Comparison of ENCODE assay signal across 8 cellular contexts in the genomic region with DNA sequence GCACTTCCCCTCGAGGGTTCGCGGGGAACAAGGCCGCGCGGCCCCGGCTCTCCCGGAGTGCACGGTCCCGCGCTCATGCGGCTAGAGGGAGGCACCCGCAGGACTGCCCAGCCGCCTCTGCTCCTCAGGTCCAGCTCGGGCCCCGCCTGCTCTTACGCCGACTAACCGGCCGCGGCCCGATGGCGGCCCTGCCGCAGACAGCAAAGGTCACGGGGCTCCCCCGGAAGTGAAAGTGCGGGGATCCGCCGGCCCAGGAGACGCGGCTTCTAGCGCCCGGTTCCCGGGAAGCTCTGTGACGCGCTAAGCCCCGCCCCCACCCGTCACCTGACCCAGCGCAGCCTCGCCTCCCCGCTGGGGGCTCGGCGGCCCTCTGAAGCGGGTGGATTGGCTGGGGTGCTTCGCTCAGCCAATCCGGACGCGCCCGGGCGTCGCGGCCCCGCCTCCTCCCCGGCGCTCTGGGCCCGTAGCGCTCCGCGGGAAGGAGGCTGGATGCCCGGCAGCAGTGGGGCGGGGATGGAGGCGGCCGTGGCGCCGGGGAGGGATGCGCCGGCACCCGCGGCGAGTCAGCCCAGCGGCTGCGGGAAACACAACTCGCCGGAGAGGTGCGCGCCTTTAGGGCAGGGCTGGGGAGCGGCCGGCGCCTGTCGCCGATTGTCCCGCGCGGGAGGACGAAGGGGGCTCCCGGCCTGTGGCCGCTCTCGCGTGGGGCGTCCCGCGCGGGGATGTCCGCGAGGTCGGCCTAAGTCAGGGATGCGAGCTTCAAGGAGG. TPM values are rescaled to one million over a fixed set of nuclear protein-coding genes. Genes with fewer than 3 reads are reported as not detected.
DNase-seq lines count a peak whose midpoint lies in the region; ATAC-seq, FAIRE-seq and TF ChIP-seq lines count a peak whose summit lies in the region.

A gene with protein sequence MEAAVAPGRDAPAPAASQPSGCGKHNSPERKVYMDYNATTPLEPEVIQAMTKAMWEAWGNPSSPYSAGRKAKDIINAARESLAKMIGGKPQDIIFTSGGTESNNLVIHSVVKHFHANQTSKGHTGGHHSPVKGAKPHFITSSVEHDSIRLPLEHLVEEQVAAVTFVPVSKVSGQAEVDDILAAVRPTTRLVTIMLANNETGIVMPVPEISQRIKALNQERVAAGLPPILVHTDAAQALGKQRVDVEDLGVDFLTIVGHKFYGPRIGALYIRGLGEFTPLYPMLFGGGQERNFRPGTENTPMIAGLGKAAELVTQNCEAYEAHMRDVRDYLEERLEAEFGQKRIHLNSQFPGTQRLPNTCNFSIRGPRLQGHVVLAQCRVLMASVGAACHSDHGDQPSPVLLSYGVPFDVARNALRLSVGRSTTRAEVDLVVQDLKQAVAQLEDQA (plus strand): TSS at position 460 of the 768 bp plus-strand sequence. CDS start 54 bp downstream, at position 514.

- peaks cover 27% of the 10 kb centered on the region for H3K9me3 Mint-ChIP-seq in nephron progenitor cell
- H3K9me3 Mint-ChIP-seq in stimulated activated naive CD8-positive, alpha-beta T cell treated with anti-CD3 and anti-CD28 coated beads, Interleukin-15, amount 100 ng/mL, for 72 hours: peaks cover 0 to 4% of the 10 kb centered on the region in 2 donors

- peak within 1 kb of the TSS; percentile 95 for H3K27ac Mint-ChIP-seq in nephron progenitor cell
- H3K27ac Mint-ChIP-seq in stimulated activated naive CD8-positive, alpha-beta T cell treated with anti-CD3 and anti-CD28 coated beads, Interleukin-15, amount 100 ng/mL, for 72 hours: peak within 1 kb of the TSS; percentile 94 to 97

- peak; percentile 52 for FAIRE-seq in H54 (lab: Jason Lieb, UNC)

- H3K4me1 Mint-ChIP-seq in nephron progenitor cell: peaks cover 49% of the 10 kb centered on the region
- peaks cover 64% of the 10 kb centered on the region for H3K4me1 Mint-ChIP-seq in stimulated activated naive CD8-positive, alpha-beta T cell treated with anti-CD3 and anti-CD28 coated beads, Interleukin-15, amount 100 ng/mL, for 72 hours

- H3K4me3 ChIP-seq in fibroblast of the aortic adventitia (ENCODE audit: low read depth, low read length): peak within 1 kb of the TSS; percentile 87

- H3K27me3 Mint-ChIP-seq in nephron progenitor cell (ENCODE audit: low read depth, poor library complexity): no peaks in the 10 kb centered on the region
- H3K27me3 Mint-ChIP-seq in stimulated activated naive CD8-positive, alpha-beta T cell treated with anti-CD3 and anti-CD28 coated beads, Interleukin-15, amount 100 ng/mL, for 72 hours: peaks cover 20% of the 10 kb centered on the region

- peak; percentile 98 for ATAC-seq in stimulated activated naive CD8-positive, alpha-beta T cell treated with anti-CD3 and anti-CD28 coated beads, Interleukin-15, amount 100 ng/mL, for 72 hours

- H3K4me3 Mint-ChIP-seq in nephron progenitor cell: peak within 1 kb of the TSS; percentile 94
- H3K4me3 Mint-ChIP-seq in stimulated activated naive CD8-positive, alpha-beta T cell treated with anti-CD3 and anti-CD28 coated beads, Interleukin-15, amount 100 ng/mL, for 72 hours: peak within 1 kb of the TSS; percentile 92 to 99

- peak; percentile 98 for DNase-seq in EL
- peak; percentile 99 for DNase-seq in H54 (ENCODE audit: insufficient read length, low spot score)
- peak; percentile 93 for DNase-seq in M059J (ENCODE audit: low read depth)
- DNase-seq in SHP77 (lab: John Stamatoyannopoulos, UW): peak; percentile 95
- DNase-seq in activated effector memory CD4-positive, alpha-beta T cell treated with Interleukin-2 at 50 U/mL for 16 hours: peak; percentile 96
- DNase-seq in fibroblast of the aortic adventitia (ENCODE audit: low read depth): peak; percentile 95
- DNase-seq in nephron progenitor cell: peak; percentile 97
- peak; percentile 93 to 96 for DNase-seq in stimulated activated naive CD8-positive, alpha-beta T cell treated with anti-CD3 and anti-CD28 coated beads, Interleukin-15, amount 100 ng/mL, for 72 hours

- TF ChIP-seq CTCF in fibroblast of the aortic adventitia (IDR thresholded peaks at IDR 0.05; ENCODE audit: insufficient read depth, low read length): no peak
- TF ChIP-seq CTCF in nephron progenitor cell (IDR thresholded peaks at IDR 0.05): no peak

- TF ChIP-seq POLR2A in H54 (IDR thresholded peaks at IDR 0.05; ENCODE audit: low read depth, low read length): peak; percentile 82

- peaks cover 37% of the 10 kb centered on the region for H3K36me3 Mint-ChIP-seq in nephron progenitor cell (ENCODE audit: low read depth)

RNA-seq across cellular contexts. Expression of the gene that starts here (rescaled TPM):
- total RNA-seq in M059J (2014; rRNA removed; shearing (Covaris generic)): 8.7 and 10.5 TPM in 2 replicates
- 2.6 and 13.0 TPM in 2 replicates for total RNA-seq in fibroblast of the aortic adventitia (ENCODE audit: low replicate concordance)

Comparison
In these comparisons a context has a peak if more than half of its experiments do, and no peak if none do; other contexts are left out.
1. Peak in every context shown above with its lines: DNase-seq, ATAC-seq and H3K4me3 ChIP-seq.